In the genomic region with DNA sequence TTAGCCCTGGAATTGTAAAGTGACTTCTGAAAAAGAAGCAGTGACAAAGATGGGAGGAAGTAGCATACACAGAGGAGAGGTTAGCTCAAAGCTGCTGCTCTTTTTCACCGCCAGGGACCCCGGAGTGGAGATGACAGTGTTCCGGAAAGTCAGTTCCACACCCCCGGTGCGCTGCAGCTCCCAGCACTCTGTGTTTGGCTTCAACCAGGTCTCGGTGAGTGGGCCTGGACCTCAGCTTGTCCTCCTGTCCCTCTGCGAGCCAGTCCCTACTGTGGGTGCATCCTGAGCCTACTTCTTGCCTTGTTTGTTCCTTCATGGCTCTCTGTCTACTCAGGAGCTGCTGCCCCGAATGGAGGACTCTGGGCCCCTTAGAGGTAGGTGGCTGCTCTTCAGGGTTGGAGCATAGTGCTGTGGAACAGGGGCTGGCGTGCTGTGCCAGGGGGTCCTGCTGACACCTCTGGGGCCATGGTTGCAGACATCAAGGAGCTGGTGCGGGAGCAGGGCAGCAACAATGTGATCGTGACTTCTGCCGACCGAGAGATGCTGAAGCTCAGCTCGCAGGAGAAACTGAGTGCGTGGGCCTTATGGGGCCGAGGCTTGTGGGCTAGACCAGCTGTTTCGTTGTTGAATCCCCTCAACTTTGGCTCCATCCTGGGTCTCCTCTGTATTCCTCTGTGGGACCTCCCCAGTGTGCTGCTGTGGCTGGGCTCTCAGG, we compare ENCODE assay signal across 10 cellular contexts. TPM values are rescaled to one million over a fixed set of nuclear protein-coding genes. Genes with fewer than 3 reads are reported as not detected.
DNase-seq lines count a peak whose midpoint lies in the region; ATAC-seq, FAIRE-seq and TF ChIP-seq lines count a peak whose summit lies in the region.
"Had no signal": no experiment of that assay in that cellular context is flagged by ENCODE, and none has a peak within 500 bp of the region (broad histone marks: within the 10 kb centered on the region; RNA-seq: fewer than 3 reads in every experiment).

No MANE protein-coding gene starts in this region.

- peak overlapping the region; percentile 87; the same call in 2 of the 3 replicates for H3K4me3 ChIP-seq in A549
- H3K4me3 ChIP-seq in GM23248: peak overlapping the region; percentile 80
- peak overlapping the region; percentile 95 for H3K4me3 ChIP-seq in lower lobe of right lung

- no peaks in the 10 kb centered on the region for H3K27me3 Mint-ChIP-seq in activated T-helper 1 cell treated with anti-CD3 and anti-CD28 coated beads, Interleukin-12 subunit alpha, Interleukin-12 subunit beta, Interleukin-2, Interleukin-4 antibody, amounts not matched to agents 30 ng/mL and 10 ng/mL and 1 ng/mL, durations not matched to agents 14 hours and 24 hours and 36 hours (ENCODE audit: insufficient read depth)

- CTCF ChIA-PET in A549 (lab: Yijun Ruan, JAX): interaction anchor here (0.6 to 1.7 kb wide), 8 partner anchors 9 to 695 kb away, joined by 3 to 17 read pairs (median 4); no protein-coding TSS in a partner anchor

- TF ChIP-seq CTCF in A549 (IDR thresholded peaks at IDR 0.05): no peak
- no peak for TF ChIP-seq CTCF in lower lobe of right lung (IDR thresholded peaks at IDR 0.05)

- H3K27ac ChIP-seq in A549 (peak overlapping the region in 1 of 2 experiments; percentile 98; a peak in 1 of 6 replicates), GM23248 (no peak overlapping the region), lower lobe of right lung (no peak overlapping the region)

- H3K4me1 Mint-ChIP-seq in activated T-helper 1 cell treated with anti-CD3 and anti-CD28 coated beads, Interleukin-12 subunit alpha, Interleukin-12 subunit beta, Interleukin-2, Interleukin-4 antibody, amounts not matched to agents 30 ng/mL and 10 ng/mL and 1 ng/mL, durations not matched to agents 14 hours and 24 hours and 36 hours (ENCODE audit: low read depth): peaks cover 12% of the 10 kb centered on the region

- H3K27me3 ChIP-seq in GM23248 (replicated peaks; ENCODE audit: insufficient read depth): no peaks in the 10 kb centered on the region
- H3K27me3 ChIP-seq in lower lobe of right lung (ENCODE audit: low read depth): no peaks in the 10 kb centered on the region

- no peaks in the 10 kb centered on the region for H3K9me2 ChIP-seq in GM23248 (ENCODE audit: insufficient read depth)

- peak overlapping the region; percentile 83 for H3K27ac Mint-ChIP-seq in activated T-helper 1 cell treated with anti-CD3 and anti-CD28 coated beads, Interleukin-12 subunit alpha, Interleukin-12 subunit beta, Interleukin-2, Interleukin-4 antibody, amounts not matched to agents 30 ng/mL and 10 ng/mL and 1 ng/mL, durations not matched to agents 14 hours and 24 hours and 36 hours

- H3K4me3 Mint-ChIP-seq in activated T-helper 1 cell treated with anti-CD3 and anti-CD28 coated beads, Interleukin-12 subunit alpha, Interleukin-12 subunit beta, Interleukin-2, Interleukin-4 antibody, amounts not matched to agents 30 ng/mL and 10 ng/mL and 1 ng/mL, durations not matched to agents 14 hours and 24 hours and 36 hours: peak overlapping the region; percentile 97

- TF ChIP-seq EP300 in A549 (IDR thresholded peaks at IDR 0.05): no peak

- ATAC-seq in A549: no peak
- no peak for ATAC-seq in lower lobe of right lung
- no peak for ATAC-seq in HG03457 (IDR thresholded peaks at IDR 0.05; ENCODE audit: unreplicated experiment)
- ATAC-seq in HG03469 (IDR thresholded peaks at IDR 0.05; ENCODE audit: unreplicated experiment): no peak

- no peak overlapping the region for H2AFZ ChIP-seq in GM23248

- H3K4me1 ChIP-seq in A549 (peaks cover 21% of the 10 kb centered on the region), GM23248 (ENCODE audit: insufficient read depth) (peaks cover 13% of the 10 kb centered on the region), lower lobe of right lung (peaks cover 32% of the 10 kb centered on the region)

- no peaks in the 10 kb centered on the region; the same call in 1 of the 2 replicates for H3K36me3 ChIP-seq in GM23248 (ENCODE audit: low read depth)
- peaks cover 59% of the 10 kb centered on the region for H3K36me3 ChIP-seq in lower lobe of right lung

- H3K4me2 ChIP-seq in A549: peak overlapping the region; percentile 98
- H3K4me2 ChIP-seq in GM23248 (ENCODE audit: unreplicated experiment): peak overlapping the region; percentile 94

- peaks cover 31% of the 10 kb centered on the region for H3K36me3 Mint-ChIP-seq in activated T-helper 1 cell treated with anti-CD3 and anti-CD28 coated beads, Interleukin-12 subunit alpha, Interleukin-12 subunit beta, Interleukin-2, Interleukin-4 antibody, amounts not matched to agents 30 ng/mL and 10 ng/mL and 1 ng/mL, durations not matched to agents 14 hours and 24 hours and 36 hours (ENCODE audit: low read depth)

- no peak for FAIRE-seq in A549 (lab: Jason Lieb, UNC)

- intact Hi-C loops in activated T-helper 1 cell treated with anti-CD3 and anti-CD28 coated beads, Interleukin-12 subunit alpha, Interleukin-12 subunit beta, Interleukin-2, Interleukin-4 antibody, amounts not matched to agents 30 ng/mL and 10 ng/mL and 1 ng/mL, durations not matched to agents 14 hours and 24 hours and 36 hours (cut with micrococcal nuclease): loop anchor here (10.0 kb wide), 1 partner anchor 502 kb away; a partner anchor contains a TSS
- intact Hi-C loops in lower lobe of right lung (cut with DNase I): no loop called here

- TF ChIP-seq POLR2A in A549 (IDR thresholded peaks at IDR 0.05; ENCODE audit: low read length): no peak

- H4K20me1 ChIP-seq in GM23248 (ENCODE audit: insufficient read depth): no peaks in the 10 kb centered on the region

- H3K9ac ChIP-seq in GM23248: peak overlapping the region; percentile 89

- WGBS in A549 (ENCODE audit: missing lambda C conversion rate): 89% methylated on average over 17 of the region's 17 CpGs
- WGBS in GM23248 (ENCODE audit: low coverage in 1 of 2, low lambda C conversion rate in 2 of 2, missing lambda C conversion rate in 2 of 2), 2 experiments: 81 to 86% methylated on average over 17 of the region's 17 CpGs

- H3K79me2 ChIP-seq in GM23248 (ENCODE audit: insufficient read depth): peaks cover 70% of the 10 kb centered on the region

- H3F3A ChIP-seq in GM23248 (ENCODE audit: insufficient read depth): no peaks in the 10 kb centered on the region

- no peaks in the 10 kb centered on the region for H3K9me3 Mint-ChIP-seq in activated T-helper 1 cell treated with anti-CD3 and anti-CD28 coated beads, Interleukin-12 subunit alpha, Interleukin-12 subunit beta, Interleukin-2, Interleukin-4 antibody, amounts not matched to agents 30 ng/mL and 10 ng/mL and 1 ng/mL, durations not matched to agents 14 hours and 24 hours and 36 hours

- no peak for TF ChIP-seq RAD21 in A549 (conservative IDR thresholded peaks at IDR 0.05 in 1 of 2, IDR thresholded peaks at IDR 0.05 in 1 of 2)

- in situ Hi-C loops in GM23248 (cut with MboI) (no loop called here), G401 (cut with HindIII; ENCODE audit: low sequenced_read_pairs) (no loop called here)

- H3K9me3 ChIP-seq in A549: no peaks in the 10 kb centered on the region
- H3K9me3 ChIP-seq in GM23248 (ENCODE audit: low read depth): no peaks in the 10 kb centered on the region
- no peaks in the 10 kb centered on the region for H3K9me3 ChIP-seq in lower lobe of right lung

- POLR2A ChIA-PET in A549 (lab: Yijun Ruan, JAX): no interaction called here

- DNase-seq in A549 (ENCODE audit: low read depth in 1 of 2, low spot score in 1 of 2) (no peak), GM23248 (no peak), lower lobe of right lung (no peak), G401 (ENCODE audit: low spot score) (no peak), DMS153 (lab: John Stamatoyannopoulos, UW) (no peak)
- no peak for DNase-seq in activated T-helper 1 cell treated with anti-CD3 and anti-CD28 coated beads, Interleukin-12 subunit alpha, Interleukin-12 subunit beta, Interleukin-2, Interleukin-4 antibody, amounts not matched to agents 30 ng/mL and 10 ng/mL and 1 ng/mL, durations not matched to agents 14 hours and 24 hours and 36 hours (ENCODE audit: low spot score)
- DNase-seq: activated CD4-positive, CD25-positive, alpha-beta regulatory T cell treated with anti-CD3 and anti-CD28 coated beads, Interleukin-2, amount 50 U/mL, for 72 hours; NCI-H510A treated with DMSO at 0.1 percent for 48 hours had no signal

RNA-seq across cellular contexts. Expression of a gene that starts 1.7 kb away (rescaled TPM):
- 14.2 and 17.2 TPM in 2 replicates for polyA plus RNA-seq in A549 (2011; rRNA removed)
- 37.5 and 49.6 TPM in 2 replicates for polyA plus RNA-seq in A549 (2012; cell fraction: cytosol; rRNA removed)
- 142 and 197 TPM in 2 replicates for polyA plus RNA-seq in A549 (2012; cell fraction: nucleus; rRNA removed)
- 26.6 to 30.8 TPM (median 29.7 TPM) in 3 replicates for polyA plus RNA-seq in A549 (2017; fragmentation: RNase III; extraction: RNeasy Plus Mini Kit Qiagen cat#74134 plus additional on column Dnase treatment)
- polyA minus RNA-seq in A549 (2011; rRNA and poly(A)+ RNA removed): 22.9 and 35.0 TPM in 2 replicates
- 23.5 and 30.2 TPM in 2 replicates for total RNA-seq in GM23248 (2014; rRNA removed; shearing (Covaris generic))
- polyA plus RNA-seq in GM23248 (2016; fragmentation: Nextera tagmentation; extraction: Ambion mirVana): 8.1 and 8.6 TPM in 2 replicates
- 55.0 and 55.2 TPM in 2 replicates for total RNA-seq in activated T-helper 1 cell treated with anti-CD3 and anti-CD28 coated beads, Interleukin-12 subunit alpha, Interleukin-12 subunit beta, Interleukin-2, Interleukin-4 antibody, amounts not matched to agents 30 ng/mL and 10 ng/mL and 1 ng/mL, durations not matched to agents 14 hours and 24 hours and 36 hours
- 32.4 TPM for total RNA-seq in lower lobe of right lung
- 27.4 and 29.0 TPM in 2 replicates for total RNA-seq in G401 (2014; rRNA removed; shearing (Covaris generic))

RNA-seq across cellular contexts. Expression of a gene that starts 3.3 kb away (rescaled TPM):
- polyA plus RNA-seq in A549 (2011; rRNA removed) (16.7 and 18.1 TPM in 2 replicates), A549 (2017; fragmentation: RNase III; extraction: RNeasy Plus Mini Kit Qiagen cat#74134 plus additional on column Dnase treatment) (30.9 to 34.9 TPM (median 34.5 TPM) in 3 replicates), GM23248 (2016; fragmentation: Nextera tagmentation; extraction: Ambion mirVana) (9.5 and 10.6 TPM in 2 replicates)
- polyA plus RNA-seq in A549 (2012; cell fraction: cytosol; rRNA removed): 30.6 and 42.9 TPM in 2 replicates
- polyA plus RNA-seq in A549 (2012; cell fraction: nucleus; rRNA removed): 47.1 and 61.0 TPM in 2 replicates
- 35.2 and 53.1 TPM in 2 replicates for polyA minus RNA-seq in A549 (2011; rRNA and poly(A)+ RNA removed)
- total RNA-seq in GM23248 (2014; rRNA removed; shearing (Covaris generic)): 17.6 and 24.7 TPM in 2 replicates
- 103 and 106 TPM in 2 replicates for total RNA-seq in activated T-helper 1 cell treated with anti-CD3 and anti-CD28 coated beads, Interleukin-12 subunit alpha, Interleukin-12 subunit beta, Interleukin-2, Interleukin-4 antibody, amounts not matched to agents 30 ng/mL and 10 ng/mL and 1 ng/mL, durations not matched to agents 14 hours and 24 hours and 36 hours
- 113 TPM for total RNA-seq in lower lobe of right lung
- total RNA-seq in G401 (2014; rRNA removed; shearing (Covaris generic)): 32.6 and 34.3 TPM in 2 replicates

RNA-seq across cellular contexts. Expression of a gene that starts 20.6 kb away (rescaled TPM):
- 9.9 and 10.4 TPM in 2 replicates for polyA plus RNA-seq in A549 (2011; rRNA removed)
- 20.3 and 32.5 TPM in 2 replicates for polyA plus RNA-seq in A549 (2012; cell fraction: cytosol; rRNA removed)
- polyA plus RNA-seq in A549 (2012; cell fraction: nucleus; rRNA removed): 27.9 and 48.3 TPM in 2 replicates
- polyA plus RNA-seq in A549 (2017; fragmentation: RNase III; extraction: RNeasy Plus Mini Kit Qiagen cat#74134 plus additional on column Dnase treatment): 16.9 to 21.3 TPM (median 17.4 TPM) in 3 replicates
- 9.6 and 15.2 TPM in 2 replicates for polyA minus RNA-seq in A549 (2011; rRNA and poly(A)+ RNA removed)
- total RNA-seq in GM23248 (2014; rRNA removed; shearing (Covaris generic)): 15.9 and 16.6 TPM in 2 replicates
- 10.8 and 13.0 TPM in 2 replicates for polyA plus RNA-seq in GM23248 (2016; fragmentation: Nextera tagmentation; extraction: Ambion mirVana)
- 117 and 130 TPM in 2 replicates for total RNA-seq in activated T-helper 1 cell treated with anti-CD3 and anti-CD28 coated beads, Interleukin-12 subunit alpha, Interleukin-12 subunit beta, Interleukin-2, Interleukin-4 antibody, amounts not matched to agents 30 ng/mL and 10 ng/mL and 1 ng/mL, durations not matched to agents 14 hours and 24 hours and 36 hours
- 102 TPM for total RNA-seq in lower lobe of right lung
- 22.5 and 25.2 TPM in 2 replicates for total RNA-seq in G401 (2014; rRNA removed; shearing (Covaris generic))

RNA-seq across cellular contexts. Expression of a gene that starts 21.7 kb away (rescaled TPM):
- 0.11 and 0.13 TPM in 2 replicates for polyA plus RNA-seq in A549 (2011; rRNA removed)
- 0.61 and 0.74 TPM in 2 replicates for polyA plus RNA-seq in A549 (2012; cell fraction: cytosol; rRNA removed)
- 2.0 and 2.8 TPM in 2 replicates for polyA plus RNA-seq in A549 (2012; cell fraction: nucleus; rRNA removed)
- 0.49 to 0.50 TPM (median 0.50 TPM) in 3 replicates for polyA plus RNA-seq in A549 (2017; fragmentation: RNase III; extraction: RNeasy Plus Mini Kit Qiagen cat#74134 plus additional on column Dnase treatment)
- polyA minus RNA-seq in A549 (2011; rRNA and poly(A)+ RNA removed): 0.17 TPM in 1 of 2 replicates, not detected in the other
- not detected in 2 replicates for total RNA-seq in GM23248 (2014; rRNA removed; shearing (Covaris generic))
- not detected in 2 replicates for polyA plus RNA-seq in GM23248 (2016; fragmentation: Nextera tagmentation; extraction: Ambion mirVana)
- 1.6 and 2.0 TPM in 2 replicates for total RNA-seq in activated T-helper 1 cell treated with anti-CD3 and anti-CD28 coated beads, Interleukin-12 subunit alpha, Interleukin-12 subunit beta, Interleukin-2, Interleukin-4 antibody, amounts not matched to agents 30 ng/mL and 10 ng/mL and 1 ng/mL, durations not matched to agents 14 hours and 24 hours and 36 hours
- total RNA-seq in lower lobe of right lung: 1.7 TPM
- total RNA-seq in G401 (2014; rRNA removed; shearing (Covaris generic)): 0.12 TPM in 1 of 2 replicates, not detected in the other

RNA-seq across cellular contexts. Expression of a gene that starts 41.4 kb away (rescaled TPM):
- polyA plus RNA-seq in A549 (2011; rRNA removed) (11.6 and 13.8 TPM in 2 replicates), A549 (2017; fragmentation: RNase III; extraction: RNeasy Plus Mini Kit Qiagen cat#74134 plus additional on column Dnase treatment) (39.8 to 46.0 TPM (median 43.8 TPM) in 3 replicates), GM23248 (2016; fragmentation: Nextera tagmentation; extraction: Ambion mirVana) (11.5 and 12.6 TPM in 2 replicates)
- 44.5 and 66.2 TPM in 2 replicates for polyA plus RNA-seq in A549 (2012; cell fraction: cytosol; rRNA removed)
- polyA plus RNA-seq in A549 (2012; cell fraction: nucleus; rRNA removed): 112 and 167 TPM in 2 replicates
- 12.3 and 18.7 TPM in 2 replicates for polyA minus RNA-seq in A549 (2011; rRNA and poly(A)+ RNA removed)
- total RNA-seq in GM23248 (2014; rRNA removed; shearing (Covaris generic)): 85.5 and 88.5 TPM in 2 replicates
- 168 and 178 TPM in 2 replicates for total RNA-seq in activated T-helper 1 cell treated with anti-CD3 and anti-CD28 coated beads, Interleukin-12 subunit alpha, Interleukin-12 subunit beta, Interleukin-2, Interleukin-4 antibody, amounts not matched to agents 30 ng/mL and 10 ng/mL and 1 ng/mL, durations not matched to agents 14 hours and 24 hours and 36 hours
- total RNA-seq in lower lobe of right lung: 110 TPM
- total RNA-seq in G401 (2014; rRNA removed; shearing (Covaris generic)): 8.7 and 16.5 TPM in 2 replicates
